8 cellular contexts compared by ENCODE assay signal in genomic region chr6:93420163-93420806, GRCh38. TPM values are rescaled to one million over a fixed set of nuclear protein-coding genes. Genes with fewer than 3 reads are reported as not detected.
DNase-seq lines count a peak whose midpoint lies in the region; FAIRE-seq and TF ChIP-seq lines count a peak whose summit lies in the region.

No MANE protein-coding gene starts in this region.

- WGBS in HUES64 = 6% methylated on average over 14 of the region's 14 CpGs

- no peaks in the 10 kb centered on the region for H3K36me3 Mint-ChIP-seq in nephron progenitor cell (ENCODE audit: low read depth)

- peak overlapping the region; percentile 59 to 73 (median 68); a peak in 18 of 20 replicates for H3K4me3 ChIP-seq in BLaER1 treated with 17β-estradiol and CSF1 and Interleukin-3, amounts not matched to agents 10 nM and 100 nM
- H3K4me3 ChIP-seq in HUES64 (ENCODE audit: low read length) = peak overlapping the region; percentile 97
- H3K4me3 ChIP-seq in choroid plexus epithelial cell (ENCODE audit: low read depth, low read length) = peak overlapping the region; percentile 55

- no peaks in the 10 kb centered on the region for H3K9me3 ChIP-seq in BLaER1 treated with 17β-estradiol and CSF1 and Interleukin-3, amounts not matched to agents 10 nM and 100 nM (replicated peaks in 1 of 11)
- H3K9me3 ChIP-seq in HUES64 (ENCODE audit: insufficient read depth, low read depth, low read length) = no peaks in the 10 kb centered on the region

- H3K9ac ChIP-seq in BLaER1 treated with 17β-estradiol and CSF1 and Interleukin-3, amounts not matched to agents 10 nM and 100 nM = no peak overlapping the region
- peak overlapping the region; percentile 86 for H3K9ac ChIP-seq in HUES64 (ENCODE audit: low read depth, low read length)

- peak; percentile 2 for DNase-seq in choroid plexus epithelial cell (ENCODE audit: low read depth)
- no peak for DNase-seq in nephron progenitor cell
- DNase-seq in NCI-H2029 treated with DMSO at 0.1 percent for 48 hours (lab: John Stamatoyannopoulos, UW) = no peak
- DNase-seq in GM12891 (ENCODE audit: insufficient read length, low spot score) = no peak
- no peak for DNase-seq in DMS 273 (lab: John Stamatoyannopoulos, UW; ENCODE audit: unreplicated experiment)
- no peak for DNase-seq in T-helper 9 cell

- H3K4me1 ChIP-seq in BLaER1 treated with 17β-estradiol and CSF1 and Interleukin-3, amounts not matched to agents 10 nM and 100 nM = peaks cover 5 to 30% (median 19%) of the 10 kb centered on the region in 10 experiments; a peak in 18 of 20 replicates
- peaks cover 24% of the 10 kb centered on the region for H3K4me1 ChIP-seq in HUES64 (ENCODE audit: insufficient read depth, low read length)

- no peak overlapping the region for H3K27ac ChIP-seq in BLaER1 treated with 17β-estradiol and CSF1 and Interleukin-3, amounts not matched to agents 10 nM and 100 nM
- H3K27ac ChIP-seq in HUES64 (ENCODE audit: low read depth, low read length) = peak overlapping the region; percentile 76

- H3K4me2 ChIP-seq in BLaER1 treated with 17β-estradiol and CSF1 and Interleukin-3, amounts not matched to agents 10 nM and 100 nM = peak overlapping the region; percentile 92 to 100 (median 98)

- H3K4me1 Mint-ChIP-seq in nephron progenitor cell = peaks cover 43% of the 10 kb centered on the region

- no peaks in the 10 kb centered on the region for H3K9me3 Mint-ChIP-seq in nephron progenitor cell

- H3K4me3 Mint-ChIP-seq in nephron progenitor cell = peak overlapping the region; percentile 91

- TF ChIP-seq CTCF in choroid plexus epithelial cell (conservative IDR thresholded peaks at IDR 0.05; ENCODE audit: low read depth, low read length) = no peak
- TF ChIP-seq CTCF in nephron progenitor cell (IDR thresholded peaks at IDR 0.05) = no peak

- no peak for TF ChIP-seq POLR2A in GM12891 (IDR thresholded peaks at IDR 0.05; ENCODE audit: low read depth, low read length)

- H3K27me3 Mint-ChIP-seq in nephron progenitor cell (ENCODE audit: low read depth, poor library complexity) = peaks cover 16% of the 10 kb centered on the region

- H3K36me3 ChIP-seq in BLaER1 treated with 17β-estradiol and CSF1 and Interleukin-3, amounts not matched to agents 10 nM and 100 nM = no peaks in the 10 kb centered on the region
- H3K36me3 ChIP-seq in HUES64 (ENCODE audit: insufficient read depth, low read length) = no peaks in the 10 kb centered on the region

- peak overlapping the region; percentile 94 for H3K27ac Mint-ChIP-seq in nephron progenitor cell

- peaks cover 63 to 73% (median 67%) of the 10 kb centered on the region in 11 experiments for H3K27me3 ChIP-seq in BLaER1 treated with 17β-estradiol and CSF1 and Interleukin-3, amounts not matched to agents 10 nM and 100 nM
- H3K27me3 ChIP-seq in HUES64 (ENCODE audit: insufficient read depth, low read length) = peaks cover 47% of the 10 kb centered on the region

- FAIRE-seq in GM12891 (lab: Jason Lieb, UNC) = no peak

- H4K20me1 ChIP-seq in BLaER1 treated with 17β-estradiol and CSF1 and Interleukin-3, amounts not matched to agents 10 nM and 100 nM = peaks cover 0 to 20% (median 10%) of the 10 kb centered on the region in 11 experiments; a peak in 8 of 22 replicates

TF ChIP-seq in GM12891, 5 proteins besides CTCF, POLR2A, EP300 and RAD21:
- no peak for TF ChIP-seq PAX5 (IDR thresholded peaks at IDR 0.05; ENCODE audit: insufficient read depth, low read length, severe bottlenecking)
- no peak for TF ChIP-seq TAF1 (IDR thresholded peaks at IDR 0.05; ENCODE audit: low read depth, low read length)
- no peak for TF ChIP-seq POLR2AphosphoS5 (IDR thresholded peaks at IDR 0.05; ENCODE audit: low read depth, low read length)
- TF ChIP-seq POU2F2 (IDR thresholded peaks at IDR 0.05; ENCODE audit: low read depth, low read length) = no peak
- TF ChIP-seq SPI1 (IDR thresholded peaks at IDR 0.05; ENCODE audit: low read depth, low read length) = no peak

RNA-seq across cellular contexts. Expression of gene EPHA7, which starts 0.9 kb away (rescaled TPM):
- polyA plus RNA-seq in HUES64 (2013, experiment 1 of 2) = 15.3 TPM
- 23.1 TPM for polyA plus RNA-seq in HUES64 (2013, experiment 2 of 2)
- not detected for polyA plus RNA-seq in GM12891 (2012; ENCODE audit: low read depth, missing spikeins)
